In genomic region chr12:46383654-46384450, GRCh38 we compare ENCODE assay signal across 8 cellular contexts. TPM values are rescaled to one million over a fixed set of nuclear protein-coding genes. Genes with fewer than 3 reads are reported as not detected.
DNase-seq lines count a peak whose midpoint lies in the region; ATAC-seq and TF ChIP-seq lines count a peak whose summit lies in the region.

No MANE protein-coding gene starts in this region.

- H3K9me3 ChIP-seq in SK-N-SH: no peaks in the 10 kb centered on the region

- DNase-seq in DMS153 (lab: John Stamatoyannopoulos, UW) (peak; percentile 34), HUDEP-2 (lab: John Stamatoyannopoulos, UW; ENCODE audit: unreplicated experiment in 76 of 76) (peak in 72 of 76 experiments; percentile 20 to 79 (median 63)), SK-N-SH (no peak), cardiac septum (ENCODE audit: low spot score) (peak; percentile 96), posterior vena cava (ENCODE audit: low spot score) (peak; percentile 98), ureter (ENCODE audit: low spot score) (peak; percentile 92)
- DNase-seq in activated naive CD8-positive, alpha-beta T cell treated with anti-CD3 and anti-CD28 coated beads, Interleukin-2, amount 10 ng/mL, durations not matched to agents 7 days and 5 days: peak; percentile 82

- H3K79me2 ChIP-seq in SK-N-SH (ENCODE audit: insufficient read depth): peaks cover 36% of the 10 kb centered on the region

- CTCF ChIA-PET in SK-N-SH (lab: Yijun Ruan, JAX): no interaction called here

- WGBS in SK-N-SH (ENCODE audit: low lambda C conversion rate): 2% methylated on average over 17 of the region's 47 CpGs

- intact Hi-C loops in cardiac septum (cut with DNase I): loop anchor here (1.0 to 5.0 kb wide), 5 partner anchors 12 to 138 kb away; partner anchors contain the start of gene SLC38A2
- intact Hi-C loops in posterior vena cava (cut with DNase I): loop anchor here in 1 of 2 donors (10.0 kb wide), 1 partner anchor 191 kb away; no protein-coding TSS in a partner anchor

- H3K9me2 ChIP-seq in SK-N-SH: no peaks in the 10 kb centered on the region

- no peaks in the 10 kb centered on the region for H4K20me1 ChIP-seq in SK-N-SH (ENCODE audit: insufficient read depth)

- H3K36me3 Mint-ChIP-seq in activated naive CD8-positive, alpha-beta T cell treated with anti-CD3 and anti-CD28 coated beads, Interleukin-2, amount 10 ng/mL, durations not matched to agents 7 days and 5 days: peaks cover 5% of the 10 kb centered on the region

- POLR2A ChIA-PET in SK-N-SH (lab: Yijun Ruan, JAX): interaction anchor here (0.7 to 1.2 kb wide), 5 partner anchors 11 to 140 kb away, joined by 3 to 5 read pairs (median 3); partner anchors contain the start of gene SLC38A1
- POLR2A ChIA-PET in activated naive CD8-positive, alpha-beta T cell treated with anti-CD3 and anti-CD28 coated beads, Interleukin-2, amount 10 ng/mL, durations not matched to agents 7 days and 5 days (lab: Charles Lee): interaction anchor here (0.7 to 4.4 kb wide), 10 partner anchors 12 to 278 kb away, joined by 3 to 62 read pairs (median 5); partner anchors contain the start of genes SLC38A1 and SLC38A2

- peak overlapping the region; percentile 64; the same call in 1 of the 2 replicates for H2AFZ ChIP-seq in SK-N-SH (ENCODE audit: low read depth)

- peak overlapping the region; percentile 72 to 83 for H3K4me3 ChIP-seq in SK-N-SH (ENCODE audit: low read depth in 2 of 2, low read length in 1 of 2)

- no peak for TF ChIP-seq EP300 in SK-N-SH (IDR thresholded peaks at IDR 0.05; ENCODE audit: borderline replicate concordance in 1 of 2, low read depth in 1 of 2, low read length in 1 of 2)

- peak overlapping the region; percentile 97 for H3K27ac ChIP-seq in SK-N-SH (ENCODE audit: low read depth in 2 of 2, low read length in 1 of 2)

- H3K27ac Mint-ChIP-seq in activated naive CD8-positive, alpha-beta T cell treated with anti-CD3 and anti-CD28 coated beads, Interleukin-2, amount 10 ng/mL, durations not matched to agents 7 days and 5 days: peak overlapping the region; percentile 92

- H3F3A ChIP-seq in SK-N-SH (replicated peaks; ENCODE audit: insufficient read depth): peaks cover 50% of the 10 kb centered on the region

- peaks cover 14 to 48% of the 10 kb centered on the region in 2 experiments; a peak in 3 of 4 replicates for H3K4me1 ChIP-seq in SK-N-SH (ENCODE audit: control insufficient read depth in 1 of 2, insufficient read depth in 2 of 2, low read depth in 1 of 2, low read length in 1 of 2)

- peaks cover 45% of the 10 kb centered on the region for H3K4me1 Mint-ChIP-seq in activated naive CD8-positive, alpha-beta T cell treated with anti-CD3 and anti-CD28 coated beads, Interleukin-2, amount 10 ng/mL, durations not matched to agents 7 days and 5 days

- H3K4me3 Mint-ChIP-seq in activated naive CD8-positive, alpha-beta T cell treated with anti-CD3 and anti-CD28 coated beads, Interleukin-2, amount 10 ng/mL, durations not matched to agents 7 days and 5 days: peak overlapping the region; percentile 93

- TF ChIP-seq RAD21 in SK-N-SH (IDR thresholded peaks at IDR 0.05; ENCODE audit: low read length): peak; percentile 4; the same call in 1 of the 2 replicates

- no peaks in the 10 kb centered on the region for H3K36me3 ChIP-seq in SK-N-SH (replicated peaks in 1 of 2; ENCODE audit: control insufficient read depth in 1 of 2, insufficient read depth in 2 of 2, low read length in 1 of 2)

- peaks cover 3% of the 10 kb centered on the region for H3K9me3 Mint-ChIP-seq in activated naive CD8-positive, alpha-beta T cell treated with anti-CD3 and anti-CD28 coated beads, Interleukin-2, amount 10 ng/mL, durations not matched to agents 7 days and 5 days

- H3K27me3 ChIP-seq in SK-N-SH (ENCODE audit: insufficient read depth): no peaks in the 10 kb centered on the region

- peak; percentile 27 for ATAC-seq in GM21367 (IDR thresholded peaks at IDR 0.05; ENCODE audit: unreplicated experiment)
- peak; percentile 71 for ATAC-seq in activated naive CD8-positive, alpha-beta T cell treated with anti-CD3 and anti-CD28 coated beads, Interleukin-2, amount 10 ng/mL, durations not matched to agents 7 days and 5 days (ENCODE audit: low read depth)

- peak overlapping the region; percentile 76 for H3K4me2 ChIP-seq in SK-N-SH

- peaks cover 2% of the 10 kb centered on the region for H3K27me3 Mint-ChIP-seq in activated naive CD8-positive, alpha-beta T cell treated with anti-CD3 and anti-CD28 coated beads, Interleukin-2, amount 10 ng/mL, durations not matched to agents 7 days and 5 days

- TF ChIP-seq CTCF in SK-N-SH (IDR thresholded peaks at IDR 0.05): no peak; the same call in 1 of the 2 replicates

- H3K9ac ChIP-seq in SK-N-SH: peak overlapping the region; percentile 96

TF ChIP-seq in SK-N-SH, 30 proteins besides CTCF, POLR2A, EP300 and RAD21 (continues in another document):
- no peak for TF ChIP-seq ZBTB33 (IDR thresholded peaks at IDR 0.05; ENCODE audit: borderline replicate concordance, low read depth)
- TF ChIP-seq NFIC (IDR thresholded peaks at IDR 0.05; ENCODE audit: borderline replicate concordance): peak; percentile 49; the same call in 1 of the 2 replicates
- no peak for TF ChIP-seq GABPA (IDR thresholded peaks at IDR 0.05; ENCODE audit: low read depth)
- TF ChIP-seq SMC3 (IDR thresholded peaks at IDR 0.05; ENCODE audit: low read depth, low read length): no peak; the same call in 1 of the 2 replicates
- peak; percentile 4 for TF ChIP-seq CHD2 (IDR thresholded peaks at IDR 0.05; ENCODE audit: low read length, partially characterized antibody)
- TF ChIP-seq FOXM1 (IDR thresholded peaks at IDR 0.05; ENCODE audit: low read depth): no peak
- no peak for TF ChIP-seq EZH2phosphoT487 (IDR thresholded peaks at IDR 0.05; ENCODE audit: borderline replicate concordance, low read depth)
- peak; percentile 26; the same call in 1 of the 2 replicates for TF ChIP-seq MXI1 (IDR thresholded peaks at IDR 0.05; ENCODE audit: low read depth, low read length)
- TF ChIP-seq REST (IDR thresholded peaks at IDR 0.05; ENCODE audit: low read depth, low read length): no peak
- TF ChIP-seq NRF1 (IDR thresholded peaks at IDR 0.05; ENCODE audit: low read depth, low read length): no peak
- no peak; the same call in 1 of the 2 replicates for TF ChIP-seq PBX3 (IDR thresholded peaks at IDR 0.05)
- TF ChIP-seq RFX5 (IDR thresholded peaks at IDR 0.05; ENCODE audit: low read length): no peak
- no peak; the same call in 1 of the 2 replicates for TF ChIP-seq MEF2A (IDR thresholded peaks at IDR 0.05; ENCODE audit: borderline replicate concordance, low read depth)
- no peak for TF ChIP-seq FOXJ3 (CRISPR knock-in tag; IDR thresholded peaks at IDR 0.05)

RNA-seq across cellular contexts. Expression of gene SLC38A2, which starts 11.3 kb away (rescaled TPM):
- 135 and 191 TPM in 2 replicates for polyA plus RNA-seq in SK-N-SH (2012; rRNA removed)
- 133 and 142 TPM in 2 replicates for polyA plus RNA-seq in SK-N-SH (2012; cell fraction: cytosol; rRNA removed)
- 395 and 464 TPM in 2 replicates for polyA plus RNA-seq in SK-N-SH (2012; cell fraction: nucleus; rRNA removed)
- total RNA-seq in activated naive CD8-positive, alpha-beta T cell treated with anti-CD3 and anti-CD28 coated beads, Interleukin-2, amount 10 ng/mL, durations not matched to agents 7 days and 5 days: 100 to 1,000 TPM; 227 to 253 TPM
- total RNA-seq in cardiac septum (140 TPM), posterior vena cava (100 to 1,000 TPM; 255 to 324 TPM), ureter (292 TPM)
